Comparison of ENCODE assay signal across 22 cellular contexts in the genomic region with DNA sequence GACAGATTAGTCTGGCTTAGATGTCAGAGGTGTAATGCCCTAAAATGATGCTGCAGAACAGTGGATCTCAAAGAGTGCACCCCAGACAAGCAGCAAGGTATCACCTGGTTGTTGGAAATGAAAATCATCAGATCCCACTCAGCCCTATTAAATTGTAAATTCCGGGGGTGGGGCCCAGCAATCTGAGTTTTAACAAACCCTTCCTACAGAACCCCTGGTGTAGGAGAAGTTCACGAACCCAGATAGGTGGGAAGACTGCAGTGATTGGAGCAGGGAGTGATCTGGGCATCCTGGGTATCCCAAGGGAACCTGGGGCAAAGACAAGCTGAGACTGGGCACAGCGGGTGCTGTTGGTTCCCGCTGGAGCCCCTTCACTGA. TPM values are rescaled to one million over a fixed set of nuclear protein-coding genes. Genes with fewer than 3 reads are reported as not detected.
A peak's percentile ranks its signal among the peaks of the same experiment; 100 is the strongest.
DNase-seq lines count a peak whose midpoint lies in the region; ATAC-seq, FAIRE-seq and TF ChIP-seq lines count a peak whose summit lies in the region.
"Had no signal": no experiment of that assay in that cellular context is flagged by ENCODE, and none has a peak within 500 bp of the region (broad histone marks: within the 10 kb centered on the region; RNA-seq: fewer than 3 reads in every experiment).

No MANE protein-coding gene starts in this region.

- H3K4me3 ChIP-seq in SK-N-SH (ENCODE audit: low read depth in 2 of 2, low read length in 1 of 2) (no peak overlapping the region), HUES48 (ENCODE audit: low read depth, low read length) (peak overlapping the region; percentile 27; the same call in 1 of the 2 replicates), H1 (ENCODE audit: extremely low read depth in 1 of 4, insufficient read depth in 2 of 4, low read depth in 3 of 4, low read length in 4 of 4) (peak overlapping the region in 2 of 4 experiments; percentile 0 to 2; a peak in 1 of 8 replicates), smooth muscle cell (peak overlapping the region; percentile 2), brain microvascular endothelial cell (ENCODE audit: low read depth, low read length) (no peak overlapping the region)
- no peak overlapping the region for H3K4me3 ChIP-seq in CD8-positive, alpha-beta T cell (ENCODE audit: low read depth, low read length)
- H3K4me3 ChIP-seq: MG63, SJCRH30 had no signal

- TF ChIP-seq CTCF in SK-N-SH (IDR thresholded peaks at IDR 0.05) (no peak), H1 (IDR thresholded peaks at IDR 0.05; ENCODE audit: control extremely low read depth in 1 of 3, insufficient read depth in 1 of 3, low read depth in 1 of 3, low read length in 3 of 3) (no peak), smooth muscle cell (IDR thresholded peaks at IDR 0.05; ENCODE audit: borderline replicate concordance, insufficient read depth, poor library complexity, severe bottlenecking) (no peak), brain microvascular endothelial cell (IDR thresholded peaks at IDR 0.05; ENCODE audit: low read depth, low read length, missing control alignments) (no peak)
- TF ChIP-seq CTCF in CD8-positive, alpha-beta T cell (IDR thresholded peaks at IDR 0.05), result no peak

- in situ Hi-C loops in brain microvascular endothelial cell (cut with HindIII; ENCODE audit: low pct_ligation_motif_present, low sequenced_read_pairs), result no loop called here

- no peak overlapping the region for H2BK20ac ChIP-seq in H1 (ENCODE audit: low read length)

- WGBS in SK-N-SH (ENCODE audit: low lambda C conversion rate), result 54% methylated on average over 4 of the region's 4 CpGs
- 40% methylated on average over 4 of the region's 4 CpGs; no CpG with 5 or more reads in 1 of the 2 experiments for WGBS in H1 (ENCODE audit: extremely low coverage in 1 of 2, insufficient coverage in 1 of 2, insufficient read length in 1 of 2, insufficient replicate concordance in 2 of 2, low coverage in 1 of 2, low lambda C conversion rate in 2 of 2, missing lambda C conversion rate in 1 of 2), 2 experiments
- 35% methylated on average over 4 of the region's 4 CpGs for WGBS in smooth muscle cell (ENCODE audit: low lambda C conversion rate)

- H2BK120ac ChIP-seq in H1 (replicated peaks; ENCODE audit: low read depth, low read length), result no peak overlapping the region

- H3K4me1 Mint-ChIP-seq in CD8-positive, alpha-beta T cell (ENCODE audit: low read depth), result peaks cover 2% of the 10 kb centered on the region
- H3K4me1 Mint-ChIP-seq: CD4-positive, CD25-positive, alpha-beta regulatory T cell had no signal

- no peaks in the 10 kb centered on the region for H3K9me2 ChIP-seq in SK-N-SH

- no peak overlapping the region for H2AK5ac ChIP-seq in H1 (ENCODE audit: low read depth, low read length)

- H3K27me3 Mint-ChIP-seq in CD8-positive, alpha-beta T cell (ENCODE audit: low read depth), result peaks cover 36% of the 10 kb centered on the region

- no peak overlapping the region for H3K27ac Mint-ChIP-seq in CD8-positive, alpha-beta T cell
- H3K27ac Mint-ChIP-seq: CD4-positive, CD25-positive, alpha-beta regulatory T cell; HFFc6 had no signal

- H2AFZ ChIP-seq in SK-N-SH (ENCODE audit: low read depth), result no peak overlapping the region
- H2AFZ ChIP-seq in H1 (ENCODE audit: low read length), result no peak overlapping the region
- H2AFZ ChIP-seq in smooth muscle cell (ENCODE audit: low read depth), result no peak overlapping the region

- H3K23ac ChIP-seq in H1 (ENCODE audit: insufficient read length), result no peak overlapping the region

- H3K4me3 Mint-ChIP-seq in CD8-positive, alpha-beta T cell, result no peak overlapping the region
- H3K4me3 Mint-ChIP-seq: CD4-positive, CD25-positive, alpha-beta regulatory T cell had no signal

- no peak overlapping the region for H2BK12ac ChIP-seq in H1 (ENCODE audit: low read depth, low read length)

- no peak overlapping the region for H3K14ac ChIP-seq in H1 (ENCODE audit: insufficient read length)

- FAIRE-seq in H1 (lab: Jason Lieb, UNC), result no peak
- FAIRE-seq: GM12891 had no signal

- H3K18ac ChIP-seq in H1 (ENCODE audit: extremely low read depth, low read length), result no peak overlapping the region

- H3K9ac ChIP-seq in SK-N-SH, result no peak overlapping the region
- no peak overlapping the region for H3K9ac ChIP-seq in HUES48 (ENCODE audit: low read depth, low read length)
- H3K9ac ChIP-seq in H1 (replicated peaks in 1 of 4; ENCODE audit: extremely low read depth in 1 of 4, low read depth in 3 of 4, low read length in 3 of 4), result no peak overlapping the region
- no peak overlapping the region for H3K9ac ChIP-seq in smooth muscle cell (ENCODE audit: low read depth)

- POLR2A ChIA-PET in SK-N-SH (lab: Yijun Ruan, JAX), result no interaction called here
- POLR2A ChIA-PET in H1 (lab: Charles Lee; ENCODE audit: partially characterized antibody), result interaction anchor here (0.6 to 0.7 kb wide), 2 partner anchors 13 to 1684 kb away, joined by 3 to 4 read pairs; no protein-coding TSS in a partner anchor
- POLR2A ChIA-PET in CD8-positive, alpha-beta T cell (lab: Charles Lee), result no interaction called here

- H3K79me1 ChIP-seq in H1 (ENCODE audit: low read depth, low read length), result no peaks in the 10 kb centered on the region

- no peak for ATAC-seq in SK-N-SH treated with all-trans-retinoic acid at 6 μM for 48 hours
- ATAC-seq in CD8-positive, alpha-beta T cell, result no peak
- ATAC-seq: Panc1 had no signal

- H4K20me1 ChIP-seq in SK-N-SH (ENCODE audit: insufficient read depth), result no peaks in the 10 kb centered on the region
- peaks cover 3 to 4% of the 10 kb centered on the region in 2 experiments for H4K20me1 ChIP-seq in H1 (replicated peaks in 1 of 2; ENCODE audit: control insufficient read depth in 1 of 2, insufficient read depth in 2 of 2, low read length in 2 of 2)
- no peaks in the 10 kb centered on the region for H4K20me1 ChIP-seq in smooth muscle cell (ENCODE audit: low read depth)

- TF ChIP-seq EP300 in SK-N-SH (IDR thresholded peaks at IDR 0.05; ENCODE audit: borderline replicate concordance in 1 of 2, low read depth in 1 of 2, low read length in 1 of 2) (no peak), H1 (IDR thresholded peaks at IDR 0.05; ENCODE audit: borderline replicate concordance in 1 of 2, low read depth in 2 of 2, low read length in 2 of 2) (no peak)

- DNase-seq in SK-N-SH, result no peak
- no peak for DNase-seq in H1 (ENCODE audit: low read depth in 1 of 2, low spot score in 2 of 2)
- no peak for DNase-seq in smooth muscle cell (lab: John Stamatoyannopoulos, UW; ENCODE audit: unreplicated experiment)
- no peak for DNase-seq in brain microvascular endothelial cell
- no peak for DNase-seq in COLO829 (ENCODE audit: low spot score)
- DNase-seq in CD8-positive, alpha-beta T cell, result no peak
- DNase-seq: BE2C; CD4-positive, CD25-positive, alpha-beta regulatory T cell; DMS153; HFFc6; IMR-90; Kasumi-1; MG63; NCI-H1048; NCI-H1436; NCI-H526; SJCRH30 had no signal

- H3K4me1 ChIP-seq in SK-N-SH (ENCODE audit: control insufficient read depth in 1 of 2, insufficient read depth in 2 of 2, low read depth in 1 of 2, low read length in 1 of 2) (peaks cover 0 to 7% of the 10 kb centered on the region in 2 experiments; a peak in 1 of 4 replicates), HUES48 (ENCODE audit: control insufficient read depth, insufficient read depth, low read length) (peaks cover 21% of the 10 kb centered on the region), H1 (replicated peaks in 1 of 4; ENCODE audit: control insufficient read depth in 3 of 4, insufficient read depth in 4 of 4, low read length in 3 of 4) (peaks cover 4 to 20% (median 11%) of the 10 kb centered on the region in 4 experiments), smooth muscle cell (ENCODE audit: low read depth) (peaks cover 4% of the 10 kb centered on the region)
- H3K4me1 ChIP-seq in CD8-positive, alpha-beta T cell (ENCODE audit: insufficient read depth, low read length), result no peaks in the 10 kb centered on the region
- H3K4me1 ChIP-seq: BE2C, SJCRH30 had no signal

- H3F3A ChIP-seq in SK-N-SH (replicated peaks; ENCODE audit: insufficient read depth) (no peaks in the 10 kb centered on the region), smooth muscle cell (ENCODE audit: low read depth) (peaks cover 13% of the 10 kb centered on the region)

- no peak overlapping the region for H4K8ac ChIP-seq in H1 (ENCODE audit: extremely low read depth, insufficient read depth, low read length)

- H3K79me2 ChIP-seq in SK-N-SH (ENCODE audit: insufficient read depth) (no peaks in the 10 kb centered on the region), H1 (ENCODE audit: control insufficient read depth in 1 of 2, insufficient read depth in 2 of 2, low read length in 2 of 2) (no peaks in the 10 kb centered on the region), smooth muscle cell (ENCODE audit: low read depth) (no peaks in the 10 kb centered on the region)

- peaks cover 12% of the 10 kb centered on the region; the same call in 1 of the 2 replicates for H3K23me2 ChIP-seq in H1 (ENCODE audit: low read depth, low read length)

- intact Hi-C loops in CD8-positive, alpha-beta T cell (cut with DNase I, micrococcal nuclease), result no loop called here

- H3K4ac ChIP-seq in H1 (replicated peaks; ENCODE audit: insufficient read length, low read depth, low read length), result no peak overlapping the region

- H3K36me3 ChIP-seq in SK-N-SH (replicated peaks in 1 of 2; ENCODE audit: control insufficient read depth in 1 of 2, insufficient read depth in 2 of 2, low read length in 1 of 2) (no peaks in the 10 kb centered on the region), HUES48 (ENCODE audit: control insufficient read depth, insufficient read depth, low read length) (no peaks in the 10 kb centered on the region), H1 (ENCODE audit: control insufficient read depth in 2 of 4, insufficient read depth in 4 of 4, low read length in 3 of 4) (no peaks in the 10 kb centered on the region), smooth muscle cell (ENCODE audit: low read depth) (no peaks in the 10 kb centered on the region), brain microvascular endothelial cell (replicated peaks) (no peaks in the 10 kb centered on the region)
- no peaks in the 10 kb centered on the region for H3K36me3 ChIP-seq in CD8-positive, alpha-beta T cell (ENCODE audit: insufficient read depth, low read length)
- H3K36me3 ChIP-seq: BE2C, MG63, SJCRH30 had no signal

- H3K9me3 Mint-ChIP-seq in CD8-positive, alpha-beta T cell, result no peaks in the 10 kb centered on the region

- no peak overlapping the region for H2BK15ac ChIP-seq in H1 (ENCODE audit: low read length)

- TF ChIP-seq RAD21 in SK-N-SH (IDR thresholded peaks at IDR 0.05; ENCODE audit: low read length) (no peak), H1 (IDR thresholded peaks at IDR 0.05 in 1 of 2, conservative IDR thresholded peaks at IDR 0.05 in 1 of 2; ENCODE audit: low read depth in 2 of 2, low read length in 2 of 2) (no peak)

- TF ChIP-seq POLR2A in H1 (IDR thresholded peaks at IDR 0.05; ENCODE audit: control extremely low read depth in 1 of 2, low read depth in 2 of 2, low read length in 2 of 2), result no peak

- no peaks in the 10 kb centered on the region for H3K36me3 Mint-ChIP-seq in CD8-positive, alpha-beta T cell
- H3K36me3 Mint-ChIP-seq: CD4-positive, CD25-positive, alpha-beta regulatory T cell had no signal

- H3K4me2 ChIP-seq in SK-N-SH (0 out of 2 replicates have a peak overlapping the region, but pooled peaks have one; percentile 28), H1 (ENCODE audit: insufficient read depth in 1 of 2, low read depth in 2 of 2, low read length in 2 of 2) (peak overlapping the region; percentile 41 to 78; a peak in 3 of 4 replicates), smooth muscle cell (peak overlapping the region; percentile 70)

- no peak overlapping the region for H4K91ac ChIP-seq in H1 (replicated peaks; ENCODE audit: insufficient read length, low read length)

- H3K27me3 ChIP-seq in SK-N-SH (ENCODE audit: insufficient read depth), result peaks cover 10% of the 10 kb centered on the region; the same call in 1 of the 2 replicates
- H3K27me3 ChIP-seq in HUES48 (ENCODE audit: control insufficient read depth, insufficient read depth, low read length), result peaks cover 62% of the 10 kb centered on the region
- H3K27me3 ChIP-seq in H1 (replicated peaks in 1 of 4; ENCODE audit: control insufficient read depth in 3 of 4, extremely low read depth in 1 of 4, insufficient read depth in 3 of 4, low read length in 3 of 4), result peaks cover 27 to 43% (median 40%) of the 10 kb centered on the region in 4 experiments
- peaks cover 52% of the 10 kb centered on the region for H3K27me3 ChIP-seq in smooth muscle cell (ENCODE audit: low read depth)
- H3K27me3 ChIP-seq in brain microvascular endothelial cell (replicated peaks), result peaks cover 2% of the 10 kb centered on the region
- H3K27me3 ChIP-seq in CD8-positive, alpha-beta T cell (ENCODE audit: insufficient read depth, low read length), result no peaks in the 10 kb centered on the region
- H3K27me3 ChIP-seq: MG63 had no signal

- no peak overlapping the region for H2BK5ac ChIP-seq in H1 (ENCODE audit: low read depth, low read length)

- CTCF ChIA-PET in SK-N-SH (lab: Yijun Ruan, JAX), result no interaction called here
- CTCF ChIA-PET in H1 (lab: Charles Lee; ENCODE audit: partially characterized antibody), result no interaction called here
- CTCF ChIA-PET in CD8-positive, alpha-beta T cell (lab: Charles Lee), result no interaction called here

- no peak overlapping the region for H3K27ac ChIP-seq in SK-N-SH (ENCODE audit: low read depth in 2 of 2, low read length in 1 of 2)
- H3K27ac ChIP-seq in HUES48 (ENCODE audit: low read depth, low read length), result no peak overlapping the region
- no peak overlapping the region for H3K27ac ChIP-seq in H1 (ENCODE audit: low read depth, low read length)
- no peak overlapping the region for H3K27ac ChIP-seq in smooth muscle cell (ENCODE audit: low read depth)
- no peak overlapping the region for H3K27ac ChIP-seq in brain microvascular endothelial cell
- H3K27ac ChIP-seq in CD8-positive, alpha-beta T cell (ENCODE audit: low read depth, low read length), result no peak overlapping the region
- H3K27ac ChIP-seq: 22Rv1, SJCRH30 had no signal

- no peak overlapping the region for H4K5ac ChIP-seq in H1 (ENCODE audit: insufficient read length, low read depth, low read length)

- H3K9me3 ChIP-seq in SK-N-SH, result no peaks in the 10 kb centered on the region
- H3K9me3 ChIP-seq in HUES48 (ENCODE audit: control insufficient read depth, insufficient read depth, low read length), result no peaks in the 10 kb centered on the region
- H3K9me3 ChIP-seq in H1 (ENCODE audit: insufficient read depth in 2 of 2, low read depth in 1 of 2, low read length in 1 of 2), result no peaks in the 10 kb centered on the region
- H3K9me3 ChIP-seq in smooth muscle cell (replicated peaks; ENCODE audit: low read depth), result no peaks in the 10 kb centered on the region
- no peaks in the 10 kb centered on the region for H3K9me3 ChIP-seq in CD8-positive, alpha-beta T cell (ENCODE audit: low read length)
- H3K9me3 ChIP-seq: BE2C, MG63, SJCRH30 had no signal

- no peak overlapping the region for H3K56ac ChIP-seq in H1 (replicated peaks; ENCODE audit: insufficient read length, low read depth, low read length)

RNA-seq across cellular contexts. Expression of a gene that starts 24.3 kb away (rescaled TPM):
- polyA plus RNA-seq in SK-N-SH (2012; rRNA removed), result 0.02 and 0.08 TPM in 2 replicates
- polyA plus RNA-seq in SK-N-SH (2012; cell fraction: cytosol; rRNA removed), result 0.04 and 0.09 TPM in 2 replicates
- 0.04 and 0.15 TPM in 2 replicates for polyA plus RNA-seq in SK-N-SH (2012; cell fraction: nucleus; rRNA removed)
- 3.7 and 3.9 TPM in 2 replicates for total RNA-seq in H1 (2021; fragmentation: NEBNext Ultra II Directional; extraction: Animal tissue kit (Norgen Biotek cat#: 25700))
- 0.98 and 1.4 TPM in 2 replicates for polyA plus RNA-seq in H1 (2011; rRNA removed)
- polyA plus RNA-seq in H1 (2011; cell fraction: cytosol; rRNA removed), result 2.0 TPM
- polyA plus RNA-seq in H1 (2011; cell fraction: nucleus; rRNA removed), result 2.4 TPM
- polyA plus RNA-seq in H1 (2012, experiment 1 of 2), result 1.4 to 3.1 TPM (median 1.7 TPM) in 4 replicates
- polyA plus RNA-seq in H1 (2012, experiment 2 of 2), result 0.08 TPM
- 1.4 TPM for polyA plus RNA-seq in H1 (2013, experiment 1 of 2)
- 1.2 TPM for polyA plus RNA-seq in H1 (2013, experiment 2 of 2)
- 5.8 and 8.2 TPM in 2 replicates for polyA minus RNA-seq in H1 (2011; rRNA and poly(A)+ RNA removed)
- polyA minus RNA-seq in H1 (2011; cell fraction: cytosol; rRNA and poly(A)+ RNA removed), result 1.8 TPM
- 10.1 TPM for polyA minus RNA-seq in H1 (2011; cell fraction: nucleus; rRNA and poly(A)+ RNA removed)
- total RNA-seq in smooth muscle cell, result 14.3 and 43.8 TPM in 2 replicates
- 5.6 and 11.2 TPM in 2 replicates for polyA plus RNA-seq in smooth muscle cell
- total RNA-seq in CD8-positive, alpha-beta T cell, result not detected
- total RNA-seq: HFFc6, SJCRH30 had no signal
- polyA plus RNA-seq: CD4-positive, CD25-positive, alpha-beta regulatory T cell; IMR-90 had no signal

Comparison
In these comparisons a context has a peak if more than half of its experiments do, and no peak if none do; other contexts are left out.
1. H3K4me3 ChIP-seq: peak in HUES48 (single experiment) and smooth muscle cell (single experiment); none in SK-N-SH (0 of 2), brain microvascular endothelial cell (single experiment) and CD8-positive, alpha-beta T cell (single experiment).
2. Peak in every context shown above with its lines, with median percentiles within 50 percentile points of each other: H3K4me2 ChIP-seq.